ENCODE assay signal across 12 cellular contexts in genomic region chr17:27256225-27257030, GRCh38. TPM values are rescaled to one million over a fixed set of nuclear protein-coding genes. Genes with fewer than 3 reads are reported as not detected.
A peak's percentile ranks its signal among the peaks of the same experiment; 100 is the strongest.
DNase-seq lines count a peak whose midpoint lies in the region; ATAC-seq and TF ChIP-seq lines count a peak whose summit lies in the region.
"Had no signal": no experiment of that assay in that cellular context is flagged by ENCODE, and none has a peak within 500 bp of the region (broad histone marks: within the 10 kb centered on the region; RNA-seq: fewer than 3 reads in every experiment).

No MANE protein-coding gene starts in this region.

- no peak for ATAC-seq in HG02642 (IDR thresholded peaks at IDR 0.05; ENCODE audit: poor library complexity, unreplicated experiment)

- DNase-seq in AG09319 (ENCODE audit: extremely low read depth, low read depth) (peak; percentile 66), amniotic epithelial cell (ENCODE audit: low read depth) (peak; percentile 74), fibroblast of villous mesenchyme (ENCODE audit: low read depth) (peak; percentile 90), pulmonary artery endothelial cell (ENCODE audit: low read depth, low spot score) (peak; percentile 78), hippocampal formation (lab: John Stamatoyannopoulos, UW) (no peak), NCI-H1092 treated with DMSO at 0.1 percent for 48 hours (lab: John Stamatoyannopoulos, UW) (no peak)
- DNase-seq in stimulated activated CD4-positive, alpha-beta T cell treated with anti-CD3 and anti-CD28 coated beads, Interleukin-15, amount 100 ng/mL, for 24 hours, result no peak
- DNase-seq: activated CD4-positive, CD25-positive, alpha-beta regulatory T cell; CD4-positive, alpha-beta T cell; effector CD8-positive, alpha-beta T cell; SHP77 treated with DMSO at 0.1 percent for 48 hours had no signal

- TF ChIP-seq CTCF in AG09319 (IDR thresholded peaks at IDR 0.05; ENCODE audit: low read depth, low read length), result no peak
- no peak for TF ChIP-seq CTCF in fibroblast of villous mesenchyme (IDR thresholded peaks at IDR 0.05; ENCODE audit: insufficient read depth, low read depth, low read length)

- no peak overlapping the region for H3K4me3 ChIP-seq in fibroblast of villous mesenchyme (ENCODE audit: low read depth, low read length)

RNA-seq across cellular contexts. Expression of gene WSB1, which starts 37.5 kb away (rescaled TPM):
- 135 and 208 TPM in 2 replicates for total RNA-seq in fibroblast of villous mesenchyme
- total RNA-seq in pulmonary artery endothelial cell, result 308 and 847 TPM in 2 replicates

Comparison
In these comparisons a context has a peak if more than half of its experiments do, and no peak if none do; other contexts are left out.
1. DNase-seq: peak in AG09319 (single experiment), amniotic epithelial cell (single experiment), fibroblast of villous mesenchyme (single experiment) and pulmonary artery endothelial cell (single experiment); none in hippocampal formation (0 of 2), stimulated activated CD4-positive, alpha-beta T cell treated with anti-CD3 and anti-CD28 coated beads, Interleukin-15, amount 100 ng/mL, for 24 hours (single experiment) and NCI-H1092 treated with DMSO at 0.1 percent for 48 hours (single experiment).